ENCODE assay signal across 14 cellular contexts in the genomic region with DNA sequence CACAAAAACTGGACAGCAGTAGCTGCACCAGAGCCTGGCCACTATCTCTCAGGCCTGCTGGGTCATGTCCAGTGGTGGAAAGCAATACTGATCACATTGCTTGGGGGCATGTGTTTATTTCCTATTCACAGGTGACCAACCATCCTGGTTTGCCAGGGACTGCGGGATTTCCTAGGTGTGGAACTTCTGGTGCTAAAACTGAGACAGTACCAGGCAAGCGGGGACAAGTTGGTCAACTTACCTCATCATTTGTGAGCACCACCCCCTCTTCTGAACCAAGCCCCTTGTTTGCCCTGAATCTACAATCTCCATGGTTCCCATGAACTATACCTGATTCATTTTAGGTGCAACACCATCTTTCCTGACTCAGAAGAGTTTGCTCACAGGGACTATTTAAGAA.
DNase-seq lines count a peak whose midpoint lies in the region; ATAC-seq, FAIRE-seq and TF ChIP-seq lines count a peak whose summit lies in the region.
"Had no signal": no experiment of that assay in that cellular context is flagged by ENCODE, and none has a peak within 500 bp of the region (broad histone marks: within the 10 kb centered on the region; RNA-seq: fewer than 3 reads in every experiment).

No MANE protein-coding gene starts in this region.

- H3K27me3 Mint-ChIP-seq in H9 (ENCODE audit: low read depth): peaks cover 30% of the 10 kb centered on the region
- peaks cover 6% of the 10 kb centered on the region for H3K27me3 Mint-ChIP-seq in activated naive CD8-positive, alpha-beta T cell treated with anti-CD3 and anti-CD28 coated beads for 36 hours

- H2BK5ac ChIP-seq in H9 (ENCODE audit: insufficient read length, low read length): no peak overlapping the region

- no peak overlapping the region for H2BK15ac ChIP-seq in H9 (ENCODE audit: low read depth, low read length)

- H2AFZ ChIP-seq in H9 (ENCODE audit: low read length): no peak overlapping the region

- H3K4me1 ChIP-seq in H9 (ENCODE audit: insufficient read depth, low read length) (no peaks in the 10 kb centered on the region), muscle layer of duodenum (ENCODE audit: control insufficient read depth in 1 of 2, insufficient read depth in 2 of 2, low read length in 2 of 2) (peaks cover 19 to 49% of the 10 kb centered on the region in 2 donors)

- DNase-seq in H9 (no peak), NCI-H1694 treated with DMSO at 0.1 percent for 48 hours (lab: John Stamatoyannopoulos, UW) (no peak), RCC 7860 (ENCODE audit: low spot score) (no peak), middle frontal gyrus (ENCODE audit: extremely low spot score, low spot score) (no peak), activated gamma-delta T cell (lab: John Stamatoyannopoulos, UW) (no peak)
- no peak for DNase-seq in activated naive CD8-positive, alpha-beta T cell treated with anti-CD3 and anti-CD28 coated beads for 36 hours
- DNase-seq: glutamatergic neuron; NCI-H2171 treated with DMSO at 0.1 percent for 48 hours; stimulated activated CD4-positive, alpha-beta T cell treated with anti-CD3 and anti-CD28 coated beads, Interleukin-12 subunit alpha, Interleukin-12 subunit beta, amount 100 ng/mL, for 4 hours; T-helper 9 cell had no signal

- no peak for FAIRE-seq in RCC 7860 (lab: Jason Lieb, UNC)

- H2BK120ac ChIP-seq in H9 (ENCODE audit: low read depth, low read length, poor library complexity, severe bottlenecking): no peak overlapping the region

- no peaks in the 10 kb centered on the region for H4K20me1 ChIP-seq in H9 (ENCODE audit: control insufficient read depth, insufficient read depth, insufficient read length)

- H3K27ac Mint-ChIP-seq in H9: no peak overlapping the region; a peak in 1 of 7 replicates
- peak overlapping the region; percentile 94 for H3K27ac Mint-ChIP-seq in activated naive CD8-positive, alpha-beta T cell treated with anti-CD3 and anti-CD28 coated beads for 36 hours

- no peak overlapping the region for H3K14ac ChIP-seq in H9 (ENCODE audit: insufficient read depth, low read length)

- no peak overlapping the region for H4K8ac ChIP-seq in H9 (replicated peaks; ENCODE audit: insufficient read length, low read depth, low read length)

- no peak overlapping the region for H3K56ac ChIP-seq in H9 (ENCODE audit: insufficient read length, low read depth, low read length)

- no peaks in the 10 kb centered on the region for H3K4me1 Mint-ChIP-seq in H9
- H3K4me1 Mint-ChIP-seq in activated naive CD8-positive, alpha-beta T cell treated with anti-CD3 and anti-CD28 coated beads for 36 hours: peaks cover 37% of the 10 kb centered on the region

- peak; percentile 12 for ATAC-seq in GM18520 (IDR thresholded peaks at IDR 0.05; ENCODE audit: unreplicated experiment)

- H2AK5ac ChIP-seq in H9 (ENCODE audit: insufficient read length, low read length): no peak overlapping the region

- no peak overlapping the region for H3K4ac ChIP-seq in H9 (ENCODE audit: low read depth, low read length)

- H3K36me3 Mint-ChIP-seq in H9 (ENCODE audit: insufficient read depth in 1 of 3, low read depth in 3 of 3): no peaks in the 10 kb centered on the region
- H3K36me3 Mint-ChIP-seq in activated naive CD8-positive, alpha-beta T cell treated with anti-CD3 and anti-CD28 coated beads for 36 hours: no peaks in the 10 kb centered on the region

- H2BK20ac ChIP-seq in H9 (ENCODE audit: low read depth, low read length, poor library complexity, severe bottlenecking): no peak overlapping the region

- H3K79me2 ChIP-seq in H9 (ENCODE audit: insufficient read depth, low read length): no peaks in the 10 kb centered on the region

- no peak for TF ChIP-seq CTCF in H9 (conservative IDR thresholded peaks at IDR 0.05)

- H3K9me3 ChIP-seq in H9 (ENCODE audit: control insufficient read depth, low read depth, low read length): no peaks in the 10 kb centered on the region
- no peaks in the 10 kb centered on the region for H3K9me3 ChIP-seq in muscle layer of duodenum (ENCODE audit: control insufficient read depth in 1 of 2, low read length in 2 of 2)
- H3K9me3 ChIP-seq: BLaER1 treated with 17β-estradiol and CSF1 and Interleukin-3, amounts not matched to agents 10 nM and 100 nM had no signal

- no peak overlapping the region for H3K27ac ChIP-seq in H9 (ENCODE audit: insufficient read length, low read depth, low read length)
- peak overlapping the region; percentile 82 for H3K27ac ChIP-seq in muscle layer of duodenum (ENCODE audit: low read length)
- H3K27ac ChIP-seq: HL-60 had no signal

- no peak overlapping the region for H3T11ph ChIP-seq in H9 (ENCODE audit: low read length)

- no peaks in the 10 kb centered on the region for H3K79me1 ChIP-seq in H9 (ENCODE audit: insufficient read depth, low read depth, low read length, poor library complexity, severe bottlenecking)

- no peak overlapping the region for H3K4me3 Mint-ChIP-seq in H9
- H3K4me3 Mint-ChIP-seq in activated naive CD8-positive, alpha-beta T cell treated with anti-CD3 and anti-CD28 coated beads for 36 hours: no peak overlapping the region

- H3K36me3 ChIP-seq in muscle layer of duodenum (ENCODE audit: control insufficient read depth in 1 of 2, insufficient read depth in 2 of 2, low read length in 2 of 2): peaks cover 13 to 16% of the 10 kb centered on the region in 2 donors
- H3K36me3 ChIP-seq: BLaER1 treated with 17β-estradiol and CSF1 and Interleukin-3, amounts not matched to agents 10 nM and 100 nM had no signal

- no peaks in the 10 kb centered on the region for H3K23me2 ChIP-seq in H9 (ENCODE audit: insufficient read length, low read depth, low read length, poor library complexity, severe bottlenecking)

- no peak overlapping the region for H2BK12ac ChIP-seq in H9 (ENCODE audit: insufficient read length, low read depth, low read length)

- no peaks in the 10 kb centered on the region for H3K9me3 Mint-ChIP-seq in H9
- H3K9me3 Mint-ChIP-seq in activated naive CD8-positive, alpha-beta T cell treated with anti-CD3 and anti-CD28 coated beads for 36 hours: no peaks in the 10 kb centered on the region

- H3K27me3 ChIP-seq in H9 (ENCODE audit: insufficient read depth, low read length) (no peaks in the 10 kb centered on the region), muscle layer of duodenum (ENCODE audit: low read depth, low read length) (no peaks in the 10 kb centered on the region)

- H3K4me3 ChIP-seq in muscle layer of duodenum (ENCODE audit: low read depth in 1 of 2, low read length in 2 of 2): no peak overlapping the region
- H3K4me3 ChIP-seq: BLaER1 treated with 17β-estradiol and CSF1 and Interleukin-3, amounts not matched to agents 10 nM and 100 nM had no signal

- no CpG with 5 or more reads among the region's 2 CpGs for WGBS in H9 (ENCODE audit: extremely low coverage, insufficient read length, low lambda C conversion rate)

- no peak overlapping the region for H3K9ac ChIP-seq in H9 (ENCODE audit: extremely low read depth, insufficient read length, low read length)
- H3K9ac ChIP-seq: BLaER1 treated with 17β-estradiol and CSF1 and Interleukin-3, amounts not matched to agents 10 nM and 100 nM had no signal

- no peak overlapping the region for H3K4me2 ChIP-seq in H9 (ENCODE audit: insufficient read depth, insufficient read length, low read length)

- H3K18ac ChIP-seq in H9 (ENCODE audit: insufficient read length, low read depth, low read length): peak overlapping the region; percentile 14

- no peak overlapping the region for H4K5ac ChIP-seq in H9 (ENCODE audit: insufficient read length, low read depth, low read length)

- H4K91ac ChIP-seq in H9 (ENCODE audit: insufficient read length, low read depth, low read length): no peak overlapping the region

- H3K23ac ChIP-seq in H9 (ENCODE audit: insufficient read length, low read depth, low read length): no peak overlapping the region
